1 cellular context compared by ENCODE assay signal in the genomic region with DNA sequence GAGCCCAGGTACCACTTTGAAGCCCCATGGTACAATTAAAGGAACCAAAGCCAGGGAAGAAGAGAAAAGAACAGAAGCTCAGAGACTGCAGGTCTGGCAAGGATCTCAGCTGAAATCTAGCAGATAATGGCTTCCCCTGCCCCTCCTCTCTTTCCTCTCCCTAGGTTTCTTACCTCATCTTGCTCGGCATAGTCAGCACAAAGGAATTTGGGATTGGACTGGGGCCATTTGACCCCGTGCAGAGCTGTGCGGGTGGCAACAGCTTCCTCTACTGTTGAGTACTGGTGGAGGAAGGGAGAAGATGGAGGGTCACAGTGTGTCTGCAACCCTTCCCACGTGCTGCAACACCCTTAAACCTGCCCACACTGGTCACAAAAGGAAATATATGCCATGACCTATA.
A peak's percentile ranks its signal among the peaks of the same experiment; 100 is the strongest.
TF ChIP-seq lines count a peak whose summit lies in the region.

No MANE protein-coding gene starts in this region.

TF ChIP-seq in HepG2, 621 proteins besides CTCF, POLR2A, EP300 and RAD21 (continued from another document):
- TF ChIP-seq KMT2B (CRISPR knock-in tag; IDR thresholded peaks at IDR 0.05), result no peak
- TF ChIP-seq LRRFIP1 (CRISPR knock-in tag; conservative IDR thresholded peaks at IDR 0.05), result no peak
- TF ChIP-seq LCORL (IDR thresholded peaks at IDR 0.05), result no peak
- no peak for TF ChIP-seq LCORL (CRISPR knock-in tag; IDR thresholded peaks at IDR 0.05)
- no peak for TF ChIP-seq AHDC1 (CRISPR knock-in tag; IDR thresholded peaks at IDR 0.05; ENCODE audit: borderline replicate concordance)
- TF ChIP-seq, protein P1, sequence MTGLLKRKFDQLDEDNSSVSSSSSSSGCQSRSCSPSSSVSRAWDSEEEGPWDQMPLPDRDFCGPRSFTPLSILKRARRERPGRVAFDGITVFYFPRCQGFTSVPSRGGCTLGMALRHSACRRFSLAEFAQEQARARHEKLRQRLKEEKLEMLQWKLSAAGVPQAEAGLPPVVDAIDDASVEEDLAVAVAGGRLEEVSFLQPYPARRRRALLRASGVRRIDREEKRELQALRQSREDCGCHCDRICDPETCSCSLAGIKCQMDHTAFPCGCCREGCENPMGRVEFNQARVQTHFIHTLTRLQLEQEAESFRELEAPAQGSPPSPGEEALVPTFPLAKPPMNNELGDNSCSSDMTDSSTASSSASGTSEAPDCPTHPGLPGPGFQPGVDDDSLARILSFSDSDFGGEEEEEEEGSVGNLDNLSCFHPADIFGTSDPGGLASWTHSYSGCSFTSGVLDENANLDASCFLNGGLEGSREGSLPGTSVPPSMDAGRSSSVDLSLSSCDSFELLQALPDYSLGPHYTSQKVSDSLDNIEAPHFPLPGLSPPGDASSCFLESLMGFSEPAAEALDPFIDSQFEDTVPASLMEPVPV (CRISPR knock-in tag; IDR thresholded peaks at IDR 0.05), result no peak
- TF ChIP-seq ZNF292 (CRISPR knock-in tag; IDR thresholded peaks at IDR 0.05; ENCODE audit: borderline replicate concordance, low read depth), result no peak
- TF ChIP-seq RBFOX2 (IDR thresholded peaks at IDR 0.05; ENCODE audit: low read depth, low read length), result no peak
- no peak for TF ChIP-seq GMEB1 (CRISPR knock-in tag; IDR thresholded peaks at IDR 0.05; ENCODE audit: borderline replicate concordance)
- no peak for TF ChIP-seq ZNF720 (CRISPR knock-in tag; IDR thresholded peaks at IDR 0.05)
- TF ChIP-seq ZNF883 (CRISPR knock-in tag; IDR thresholded peaks at IDR 0.05; ENCODE audit: not compliant biosample characterization), result no peak
- TF ChIP-seq ZNF691 (CRISPR knock-in tag; IDR thresholded peaks at IDR 0.05; ENCODE audit: borderline replicate concordance, low read depth), result no peak
- TF ChIP-seq ZFY (CRISPR knock-in tag; IDR thresholded peaks at IDR 0.05), result no peak
- TF ChIP-seq BORCS8-MEF2B (CRISPR knock-in tag; IDR thresholded peaks at IDR 0.05), result no peak
- peak; percentile 91 for TF ChIP-seq FOSL2 (CRISPR knock-in tag; IDR thresholded peaks at IDR 0.05)
- TF ChIP-seq, protein P2, sequence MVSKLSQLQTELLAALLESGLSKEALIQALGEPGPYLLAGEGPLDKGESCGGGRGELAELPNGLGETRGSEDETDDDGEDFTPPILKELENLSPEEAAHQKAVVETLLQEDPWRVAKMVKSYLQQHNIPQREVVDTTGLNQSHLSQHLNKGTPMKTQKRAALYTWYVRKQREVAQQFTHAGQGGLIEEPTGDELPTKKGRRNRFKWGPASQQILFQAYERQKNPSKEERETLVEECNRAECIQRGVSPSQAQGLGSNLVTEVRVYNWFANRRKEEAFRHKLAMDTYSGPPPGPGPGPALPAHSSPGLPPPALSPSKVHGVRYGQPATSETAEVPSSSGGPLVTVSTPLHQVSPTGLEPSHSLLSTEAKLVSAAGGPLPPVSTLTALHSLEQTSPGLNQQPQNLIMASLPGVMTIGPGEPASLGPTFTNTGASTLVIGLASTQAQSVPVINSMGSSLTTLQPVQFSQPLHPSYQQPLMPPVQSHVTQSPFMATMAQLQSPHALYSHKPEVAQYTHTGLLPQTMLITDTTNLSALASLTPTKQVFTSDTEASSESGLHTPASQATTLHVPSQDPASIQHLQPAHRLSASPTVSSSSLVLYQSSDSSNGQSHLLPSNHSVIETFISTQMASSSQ (IDR thresholded peaks at IDR 0.05; ENCODE audit: low read depth), result no peak
- TF ChIP-seq, protein P2 (CRISPR knock-in tag; IDR thresholded peaks at IDR 0.05; ENCODE audit: borderline replicate concordance), result 0 out of 2 replicates have a peak, but pooled peaks have one; percentile 24
- no peak for TF ChIP-seq SP5 (CRISPR knock-in tag; IDR thresholded peaks at IDR 0.05; ENCODE audit: borderline replicate concordance, low read depth)
- TF ChIP-seq, protein P3, sequence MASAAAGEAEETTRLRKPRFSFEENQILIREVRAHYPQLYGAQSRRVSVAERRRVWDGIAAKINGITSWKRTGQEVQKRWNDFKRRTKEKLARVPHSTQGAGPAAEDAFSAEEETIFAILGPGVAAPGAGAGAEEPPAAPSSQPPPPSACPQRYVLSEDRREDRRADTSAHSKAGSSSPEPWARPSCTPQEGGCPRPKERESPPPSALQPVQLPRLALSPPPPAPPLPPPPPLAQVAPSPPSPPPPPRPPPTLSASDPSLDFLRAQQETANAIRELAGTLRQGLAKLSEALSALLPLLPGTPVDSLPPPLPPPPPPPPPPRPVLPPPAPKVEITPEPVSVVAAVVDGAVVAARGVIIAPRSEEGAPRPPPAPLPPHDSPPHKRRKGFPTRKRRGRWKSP (CRISPR knock-in tag; IDR thresholded peaks at IDR 0.05), result no peak
